ENCODE assay signal across 8 cellular contexts in genomic region chr12:74537707-74538385, GRCh38. TPM values are rescaled to one million over a fixed set of nuclear protein-coding genes. Genes with fewer than 3 reads are reported as not detected.
DNase-seq lines count a peak whose midpoint lies in the region; ATAC-seq and TF ChIP-seq lines count a peak whose summit lies in the region.

TSS of gene ATXN7L3B (plus strand) at chr12:74537835. CDS start at chr12:74538113, 278 bp downstream.

- H3K4me1 ChIP-seq in parathyroid adenoma = peaks cover 22% of the 10 kb centered on the region
- H3K4me1 ChIP-seq in tibial nerve = peaks cover 5 to 48% (median 33%) of the 10 kb centered on the region in 4 donors

- H4K20me1 ChIP-seq in SU-DHL-6 (ENCODE audit: low read depth, low read length) = peaks cover 42% of the 10 kb centered on the region

- no peaks in the 10 kb centered on the region for H3K27me3 ChIP-seq in SU-DHL-6 (ENCODE audit: low read length)
- no peaks in the 10 kb centered on the region for H3K27me3 ChIP-seq in parathyroid adenoma (ENCODE audit: control insufficient read depth, insufficient read depth, low read length)
- no peaks in the 10 kb centered on the region for H3K27me3 ChIP-seq in tibial nerve

- H3K36me3 ChIP-seq in SU-DHL-6 (ENCODE audit: low read length) (peaks cover 17% of the 10 kb centered on the region), parathyroid adenoma (ENCODE audit: control insufficient read depth, insufficient read depth, low read length) (no peaks in the 10 kb centered on the region), tibial nerve (peaks cover 0 to 13% (median 0%) of the 10 kb centered on the region in 3 donors)

- H2AFZ ChIP-seq in SU-DHL-6 (ENCODE audit: low read depth, low read length, severe bottlenecking) = peak within 1 kb of the TSS; percentile 39
- peak within 1 kb of the TSS; percentile 87 for H2AFZ ChIP-seq in parathyroid adenoma

- intact Hi-C loops in Right ventricle myocardium superior (cut with DNase I) = no loop called here

- peak; percentile 97 for ATAC-seq in HG02678 (IDR thresholded peaks at IDR 0.05; ENCODE audit: unreplicated experiment)
- peak; percentile 100 for ATAC-seq in Right ventricle myocardium superior (ENCODE audit: poor library complexity)

- peak within 1 kb of the TSS; percentile 84 for H3K4me2 ChIP-seq in SU-DHL-6 (ENCODE audit: low read depth, low read length, poor library complexity, severe bottlenecking)
- peak within 1 kb of the TSS; percentile 49 for H3K4me2 ChIP-seq in parathyroid adenoma (ENCODE audit: low read length)

- H3K27ac ChIP-seq in SU-DHL-6 (ENCODE audit: low read depth, low read length) = peak within 1 kb of the TSS; percentile 95
- H3K27ac ChIP-seq in parathyroid adenoma = peak within 1 kb of the TSS; percentile 96
- peak within 1 kb of the TSS; percentile 81 to 98 (median 90) for H3K27ac ChIP-seq in tibial nerve

- H3K9me3 ChIP-seq in SU-DHL-6 (ENCODE audit: insufficient read depth, low read length) (peaks cover 5% of the 10 kb centered on the region; the same call in 1 of the 2 replicates), parathyroid adenoma (ENCODE audit: control insufficient read depth, low read length) (peaks cover 8% of the 10 kb centered on the region), tibial nerve (no peaks in the 10 kb centered on the region)

- peaks cover 18% of the 10 kb centered on the region for H3F3A ChIP-seq in SU-DHL-6 (ENCODE audit: insufficient read depth)

- peak within 1 kb of the TSS; percentile 97 for H3K4me3 ChIP-seq in GM12865 (ENCODE audit: low read depth, low read length)
- H3K4me3 ChIP-seq in SU-DHL-6 (ENCODE audit: insufficient read depth, low read length, poor library complexity, severe bottlenecking) = peak within 1 kb of the TSS; percentile 88
- H3K4me3 ChIP-seq in parathyroid adenoma (ENCODE audit: low read depth, low read length) = peak within 1 kb of the TSS; percentile 62
- H3K4me3 ChIP-seq in tibial nerve = peak within 1 kb of the TSS; percentile 64 to 90 (median 72)

- TF ChIP-seq CTCF in GM12865 (IDR thresholded peaks at IDR 0.05; ENCODE audit: insufficient read depth, low read depth, low read length, missing control alignments) = no peak
- no peak for TF ChIP-seq CTCF in SU-DHL-6 (IDR thresholded peaks at IDR 0.05; ENCODE audit: insufficient read depth, low read length, poor library complexity, severe bottlenecking)
- no peak for TF ChIP-seq CTCF in parathyroid adenoma (IDR thresholded peaks at IDR 0.05)
- TF ChIP-seq CTCF in tibial nerve (IDR thresholded peaks at IDR 0.05) = no peak

- H3K9ac ChIP-seq in SU-DHL-6 (ENCODE audit: low read length) (peak within 1 kb of the TSS; percentile 87), parathyroid adenoma (peak within 1 kb of the TSS; percentile 44)

- TF ChIP-seq POLR2A in tibial nerve (IDR thresholded peaks at IDR 0.05) = peak; percentile 73 to 74

- TF ChIP-seq EP300 in tibial nerve (IDR thresholded peaks at IDR 0.05) = peak in 1 of 2 donors; percentile 96

- DNase-seq in GM12865 (ENCODE audit: low read depth) (peak; percentile 96), NCI-H128 (lab: John Stamatoyannopoulos, UW; ENCODE audit: unreplicated experiment) (peak; percentile 97), Right ventricle myocardium superior (peak; percentile 95), tibial nerve (ENCODE audit: low spot score in 2 of 2) (peak; percentile 79 to 82)
- DNase-seq in activated naive CD8-positive, alpha-beta T cell treated with anti-CD3 and anti-CD28 coated beads, Interleukin-2, amount 50 U/mL, for 16 hours (ENCODE audit: low read depth, low spot score) = peak; percentile 88

- WGBS in tibial nerve, 2 donors = 0 to 1% methylated on average over 41 to 49 of the region's 49 CpGs

- H3K9me2 ChIP-seq in SU-DHL-6 (replicated peaks; ENCODE audit: insufficient read depth, low read length) = no peaks in the 10 kb centered on the region

- peaks cover 52% of the 10 kb centered on the region for H3K79me2 ChIP-seq in SU-DHL-6 (ENCODE audit: insufficient read depth, low read length)
- H3K79me2 ChIP-seq in parathyroid adenoma = peaks cover 23% of the 10 kb centered on the region

RNA-seq across cellular contexts. Expression of gene ATXN7L3B, which starts in this region (rescaled TPM):
- total RNA-seq in Right ventricle myocardium superior (23.2 TPM), tibial nerve (10 to 100 TPM; 15.3 to 22.0 (median 18.5) TPM)

Comparison
In these comparisons a context has a peak if more than half of its experiments do, and no peak if none do; other contexts are left out.
1. Peak in every context shown above with its lines: DNase-seq, ATAC-seq, H3K4me3 ChIP-seq and H3K27ac ChIP-seq.